8 cellular contexts compared by ENCODE assay signal in the genomic region with DNA sequence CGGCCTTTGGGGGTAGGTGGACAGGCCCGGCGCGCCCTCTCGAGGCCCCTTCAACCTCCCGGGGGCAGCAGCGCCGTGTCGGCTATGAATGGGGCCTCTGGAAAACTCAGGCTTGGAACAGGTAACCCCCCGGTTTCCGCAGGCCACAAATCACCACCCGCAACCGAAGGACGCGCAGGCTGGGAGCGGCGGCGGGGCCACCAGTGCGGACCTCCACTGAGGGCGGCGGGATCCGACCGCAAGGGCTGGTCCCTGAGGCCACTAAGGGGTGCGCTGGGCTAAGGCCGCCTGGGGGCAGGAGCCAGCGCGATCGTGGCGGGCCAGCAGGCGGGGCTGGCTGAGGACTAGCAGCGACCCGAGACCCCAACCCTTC. TPM values are rescaled to one million over a fixed set of nuclear protein-coding genes. Genes with fewer than 3 reads are reported as not detected.
A peak's percentile ranks its signal among the peaks of the same experiment; 100 is the strongest.
DNase-seq lines count a peak whose midpoint lies in the region; ATAC-seq and TF ChIP-seq lines count a peak whose summit lies in the region.

No MANE protein-coding gene starts in this region.

- TF ChIP-seq CTCF in Caco-2 (IDR thresholded peaks at IDR 0.05; ENCODE audit: insufficient read depth in 1 of 2, low read depth in 1 of 2, low read length in 1 of 2, severe bottlenecking in 1 of 2, unreplicated experiment in 1 of 2): no peak
- peak; percentile 55 for TF ChIP-seq CTCF in neural cell (IDR thresholded peaks at IDR 0.05; ENCODE audit: poor library complexity, severe bottlenecking)

- peaks cover 37% of the 10 kb centered on the region for H3K4me1 Mint-ChIP-seq in Caco-2 (ENCODE audit: low read depth, unreplicated experiment)

- peaks cover 40% of the 10 kb centered on the region for H3K79me2 ChIP-seq in neural cell (replicated peaks; ENCODE audit: insufficient read depth, low read length)

- BruUV-seq in Caco-2 (replicated peaks; lab: Mats Ljungman, UMichigan): no TSS peak

- peak overlapping the region; percentile 69 for H3K4me2 ChIP-seq in neural cell (ENCODE audit: low read length)

- peak overlapping the region; percentile 73 for H2AFZ ChIP-seq in neural cell (ENCODE audit: low read depth, low read length)

- TF ChIP-seq EP300 in neural cell (conservative IDR thresholded peaks at IDR 0.05; ENCODE audit: poor library complexity, severe bottlenecking): no peak

- no peaks in the 10 kb centered on the region for H3K27me3 Mint-ChIP-seq in Caco-2 (ENCODE audit: insufficient read depth, unreplicated experiment)

- peak; percentile 52 for TF ChIP-seq RAD21 in neural cell (conservative IDR thresholded peaks at IDR 0.05)

- peak overlapping the region; percentile 91 for H3K4me3 ChIP-seq in Caco-2 (ENCODE audit: low read depth, low read length)
- H3K4me3 ChIP-seq in neural cell (ENCODE audit: low read length): peak overlapping the region; percentile 78

- ATAC-seq in GM19324 (IDR thresholded peaks at IDR 0.05; ENCODE audit: low FRiP score, unreplicated experiment): peak; percentile 4
- peak; percentile 33 for ATAC-seq in HG03432 (IDR thresholded peaks at IDR 0.05; ENCODE audit: unreplicated experiment)

- H3K27ac Mint-ChIP-seq in Caco-2 (ENCODE audit: unreplicated experiment): peak overlapping the region; percentile 98

- peaks cover 26% of the 10 kb centered on the region for H3K4me1 ChIP-seq in Caco-2

- H4K20me1 ChIP-seq in neural cell (ENCODE audit: insufficient read depth): peaks cover 21% of the 10 kb centered on the region

- H3K27me3 ChIP-seq in Caco-2 (replicated peaks; ENCODE audit: control insufficient read depth, insufficient read depth, low read length) (no peaks in the 10 kb centered on the region), neural cell (ENCODE audit: insufficient read depth, low read depth, low read length) (no peaks in the 10 kb centered on the region)

- H3F3A ChIP-seq in neural cell (ENCODE audit: insufficient read depth, low read length, poor library complexity, severe bottlenecking): peaks cover 4% of the 10 kb centered on the region

- CTCF ChIA-PET in Caco-2 (lab: Charles Lee): interaction anchor here (0.6 to 1.3 kb wide), 16 partner anchors 9 to 347 kb away, joined by 3 to 36 read pairs (median 4); partner anchors contain the start of genes MIEF1, RPL3, RPS19BP1 and TAB1

- H3K36me3 ChIP-seq in Caco-2 (ENCODE audit: control insufficient read depth, insufficient read depth, low read length): peaks cover 13% of the 10 kb centered on the region
- peaks cover 4% of the 10 kb centered on the region for H3K36me3 ChIP-seq in neural cell (ENCODE audit: insufficient read depth, low read length)

- peak overlapping the region; percentile 79 for H3K4me3 Mint-ChIP-seq in Caco-2 (ENCODE audit: unreplicated experiment)

- no peaks in the 10 kb centered on the region for H3K9me3 Mint-ChIP-seq in Caco-2 (ENCODE audit: unreplicated experiment)

- intact Hi-C loops in Caco-2 (cut with micrococcal nuclease; ENCODE audit: unreplicated experiment): loop anchor here (2.0 to 10.0 kb wide), 2 partner anchors 17 to 175 kb away; partner anchors contain the start of genes MIEF1 and SYNGR1

- no peak for DNase-seq in Caco-2
- DNase-seq in UCSD-AML1 (lab: John Stamatoyannopoulos, UW; ENCODE audit: unreplicated experiment): peak; percentile 82
- peak; percentile 56 for DNase-seq in fibroblast of gingiva (ENCODE audit: low read depth)
- DNase-seq in GM19238 (ENCODE audit: insufficient read length, low spot score): no peak
- DNase-seq in NCI-H187 treated with DMSO at 0.1 percent for 48 hours (lab: John Stamatoyannopoulos, UW): no peak

- H3K9me2 ChIP-seq in neural cell (ENCODE audit: insufficient read depth, low read length): no peaks in the 10 kb centered on the region

- peaks cover 89% of the 10 kb centered on the region for H3K36me3 Mint-ChIP-seq in Caco-2 (ENCODE audit: insufficient read depth, unreplicated experiment)

- peak overlapping the region; percentile 98 for H3K27ac ChIP-seq in neural cell (ENCODE audit: low read length)

- POLR2A ChIA-PET in Caco-2 (lab: Charles Lee): interaction anchor here (0.5 to 1.0 kb wide), 15 partner anchors 9 to 1024 kb away, joined by 3 to 40 read pairs (median 4); partner anchors contain the start of genes MIEF1, RPL3 and TAB1

- H3K9me3 ChIP-seq in Caco-2: no peaks in the 10 kb centered on the region
- no peaks in the 10 kb centered on the region for H3K9me3 ChIP-seq in neural cell (ENCODE audit: low read length)

- H3K9ac ChIP-seq in neural cell (ENCODE audit: low read length): peak overlapping the region; percentile 100

TF ChIP-seq in neural cell, 6 proteins besides CTCF, POLR2A, EP300 and RAD21:
- TF ChIP-seq, protein P1, sequence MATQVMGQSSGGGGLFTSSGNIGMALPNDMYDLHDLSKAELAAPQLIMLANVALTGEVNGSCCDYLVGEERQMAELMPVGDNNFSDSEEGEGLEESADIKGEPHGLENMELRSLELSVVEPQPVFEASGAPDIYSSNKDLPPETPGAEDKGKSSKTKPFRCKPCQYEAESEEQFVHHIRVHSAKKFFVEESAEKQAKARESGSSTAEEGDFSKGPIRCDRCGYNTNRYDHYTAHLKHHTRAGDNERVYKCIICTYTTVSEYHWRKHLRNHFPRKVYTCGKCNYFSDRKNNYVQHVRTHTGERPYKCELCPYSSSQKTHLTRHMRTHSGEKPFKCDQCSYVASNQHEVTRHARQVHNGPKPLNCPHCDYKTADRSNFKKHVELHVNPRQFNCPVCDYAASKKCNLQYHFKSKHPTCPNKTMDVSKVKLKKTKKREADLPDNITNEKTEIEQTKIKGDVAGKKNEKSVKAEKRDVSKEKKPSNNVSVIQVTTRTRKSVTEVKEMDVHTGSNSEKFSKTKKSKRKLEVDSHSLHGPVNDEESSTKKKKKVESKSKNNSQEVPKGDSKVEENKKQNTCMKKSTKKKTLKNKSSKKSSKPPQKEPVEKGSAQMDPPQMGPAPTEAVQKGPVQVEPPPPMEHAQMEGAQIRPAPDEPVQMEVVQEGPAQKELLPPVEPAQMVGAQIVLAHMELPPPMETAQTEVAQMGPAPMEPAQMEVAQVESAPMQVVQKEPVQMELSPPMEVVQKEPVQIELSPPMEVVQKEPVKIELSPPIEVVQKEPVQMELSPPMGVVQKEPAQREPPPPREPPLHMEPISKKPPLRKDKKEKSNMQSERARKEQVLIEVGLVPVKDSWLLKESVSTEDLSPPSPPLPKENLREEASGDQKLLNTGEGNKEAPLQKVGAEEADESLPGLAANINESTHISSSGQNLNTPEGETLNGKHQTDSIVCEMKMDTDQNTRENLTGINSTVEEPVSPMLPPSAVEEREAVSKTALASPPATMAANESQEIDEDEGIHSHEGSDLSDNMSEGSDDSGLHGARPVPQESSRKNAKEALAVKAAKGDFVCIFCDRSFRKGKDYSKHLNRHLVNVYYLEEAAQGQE (IDR thresholded peaks at IDR 0.05; ENCODE audit: borderline replicate concordance): peak; percentile 66
- TF ChIP-seq TAF1 (IDR thresholded peaks at IDR 0.05; ENCODE audit: low read depth): no peak
- no peak for TF ChIP-seq EZH2 (IDR thresholded peaks at IDR 0.05; ENCODE audit: borderline replicate concordance, insufficient read depth, low read length, poor library complexity, severe bottlenecking)
- peak; percentile 97 for TF ChIP-seq POLR2AphosphoS5 (IDR thresholded peaks at IDR 0.05)
- TF ChIP-seq MXI1 (conservative IDR thresholded peaks at IDR 0.05; ENCODE audit: poor library complexity, severe bottlenecking): peak; percentile 75
- TF ChIP-seq SMC3 (conservative IDR thresholded peaks at IDR 0.05; ENCODE audit: poor library complexity): peak; percentile 63

RNA-seq across cellular contexts. Expression of gene ATF4, which starts 0.7 kb away (rescaled TPM):
- total RNA-seq in Caco-2 (2022): 610 and 647 TPM in 2 replicates
- polyA plus RNA-seq in neural cell: 394 and 399 TPM in 2 replicates
- polyA minus RNA-seq in neural cell: 103 and 121 TPM in 2 replicates

RNA-seq across cellular contexts. Expression of gene RPS19BP1, which starts 12.9 kb away (rescaled TPM):
- total RNA-seq in Caco-2 (2022): 85.8 and 88.0 TPM in 2 replicates
- polyA plus RNA-seq in neural cell: 154 and 164 TPM in 2 replicates
- 51.9 and 59.6 TPM in 2 replicates for polyA minus RNA-seq in neural cell

RNA-seq across cellular contexts. Expression of gene MIEF1, which starts 17.6 kb away (rescaled TPM):
- 47.4 and 49.4 TPM in 2 replicates for total RNA-seq in Caco-2 (2022)
- 15.3 and 19.8 TPM in 2 replicates for polyA plus RNA-seq in neural cell
- 32.1 and 36.5 TPM in 2 replicates for polyA minus RNA-seq in neural cell

RNA-seq across cellular contexts. Expression of gene CACNA1I, which starts 50.9 kb away (rescaled TPM):
- not detected in 2 replicates for total RNA-seq in Caco-2 (2022)
- polyA plus RNA-seq in neural cell: 1.9 and 2.6 TPM in 2 replicates
- polyA minus RNA-seq in neural cell: 2.8 and 3.2 TPM in 2 replicates

Comparison
In these comparisons a context has a peak if more than half of its experiments do, and no peak if none do; other contexts are left out.
1. DNase-seq: peak in UCSD-AML1 (single experiment) and fibroblast of gingiva (single experiment); none in Caco-2 (0 of 2), GM19238 (single experiment) and NCI-H187 treated with DMSO at 0.1 percent for 48 hours (single experiment).